1 cellular context compared by ENCODE assay signal in genomic region chr9:112772215-112772509, GRCh38.
TF ChIP-seq lines count a peak whose summit lies in the region.

No MANE protein-coding gene starts in this region.

TF ChIP-seq in GM12878, 131 proteins besides CTCF, POLR2A, EP300 and RAD21:
- TF ChIP-seq, protein P1, sequence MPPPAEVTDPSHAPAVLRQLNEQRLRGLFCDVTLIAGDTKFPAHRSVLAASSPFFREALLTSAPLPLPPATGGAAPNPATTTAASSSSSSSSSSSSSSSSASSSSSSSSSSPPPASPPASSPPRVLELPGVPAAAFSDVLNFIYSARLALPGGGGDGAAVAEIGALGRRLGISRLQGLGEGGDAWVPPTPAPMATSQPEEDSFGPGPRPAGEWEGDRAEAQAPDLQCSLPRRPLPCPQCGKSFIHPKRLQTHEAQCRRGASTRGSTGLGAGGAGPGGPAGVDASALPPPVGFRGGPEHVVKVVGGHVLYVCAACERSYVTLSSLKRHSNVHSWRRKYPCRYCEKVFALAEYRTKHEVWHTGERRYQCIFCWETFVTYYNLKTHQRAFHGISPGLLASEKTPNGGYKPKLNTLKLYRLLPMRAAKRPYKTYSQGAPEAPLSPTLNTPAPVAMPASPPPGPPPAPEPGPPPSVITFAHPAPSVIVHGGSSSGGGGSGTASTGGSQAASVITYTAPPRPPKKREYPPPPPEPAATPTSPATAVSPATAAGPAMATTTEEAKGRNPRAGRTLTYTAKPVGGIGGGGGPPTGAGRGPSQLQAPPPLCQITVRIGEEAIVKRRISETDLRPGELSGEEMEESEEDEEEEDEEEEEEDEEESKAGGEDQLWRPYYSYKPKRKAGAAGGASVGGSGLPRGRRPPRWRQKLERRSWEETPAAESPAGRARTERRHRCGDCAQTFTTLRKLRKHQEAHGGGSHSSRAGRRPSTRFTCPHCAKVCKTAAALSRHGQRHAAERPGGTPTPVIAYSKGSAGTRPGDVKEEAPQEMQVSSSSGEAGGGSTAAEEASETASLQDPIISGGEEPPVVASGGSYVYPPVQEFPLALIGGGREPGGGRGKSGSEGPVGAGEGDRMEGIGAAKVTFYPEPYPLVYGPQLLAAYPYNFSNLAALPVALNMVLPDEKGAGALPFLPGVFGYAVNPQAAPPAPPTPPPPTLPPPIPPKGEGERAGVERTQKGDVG (CRISPR knock-in tag; IDR thresholded peaks at IDR 0.05), result no peak
- TF ChIP-seq RAD51 (IDR thresholded peaks at IDR 0.05) (no peak), CBFB (IDR thresholded peaks at IDR 0.05; ENCODE audit: low read depth) (no peak), SREBF1 (IDR thresholded peaks at IDR 0.05; ENCODE audit: low read length) (no peak), ZNF207 (IDR thresholded peaks at IDR 0.05; ENCODE audit: borderline replicate concordance) (no peak), BHLHE40 (IDR thresholded peaks at IDR 0.05; ENCODE audit: borderline replicate concordance in 1 of 2, low read depth in 2 of 2, low read length in 1 of 2) (no peak), SMAD5 (IDR thresholded peaks at IDR 0.05; ENCODE audit: low read depth) (no peak), TCF12 (IDR thresholded peaks at IDR 0.05; ENCODE audit: low read depth, low read length) (no peak), NKRF (conservative IDR thresholded peaks at IDR 0.05) (no peak), CHD4 (IDR thresholded peaks at IDR 0.05) (no peak), STAT3 (IDR thresholded peaks at IDR 0.05; ENCODE audit: low read depth, low read length) (no peak), EZH2 (IDR thresholded peaks at IDR 0.05; ENCODE audit: borderline replicate concordance, control insufficient read depth, low read depth, low read length) (no peak), NFYA (IDR thresholded peaks at IDR 0.05; ENCODE audit: borderline replicate concordance, low read depth, low read length) (no peak), SREBF2 (IDR thresholded peaks at IDR 0.05; ENCODE audit: low read length) (no peak), E2F8 (IDR thresholded peaks at IDR 0.05; ENCODE audit: low read depth, partially characterized antibody) (no peak), SMARCA5 (IDR thresholded peaks at IDR 0.05) (no peak), SMAD1 (IDR thresholded peaks at IDR 0.05; ENCODE audit: low read depth, partially characterized antibody) (no peak)
- TF ChIP-seq, protein P2, sequence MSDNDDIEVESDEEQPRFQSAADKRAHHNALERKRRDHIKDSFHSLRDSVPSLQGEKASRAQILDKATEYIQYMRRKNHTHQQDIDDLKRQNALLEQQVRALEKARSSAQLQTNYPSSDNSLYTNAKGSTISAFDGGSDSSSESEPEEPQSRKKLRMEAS (IDR thresholded peaks at IDR 0.05; ENCODE audit: low read depth, low read length), result no peak
